2 cellular contexts compared by ENCODE assay signal in the genomic region with DNA sequence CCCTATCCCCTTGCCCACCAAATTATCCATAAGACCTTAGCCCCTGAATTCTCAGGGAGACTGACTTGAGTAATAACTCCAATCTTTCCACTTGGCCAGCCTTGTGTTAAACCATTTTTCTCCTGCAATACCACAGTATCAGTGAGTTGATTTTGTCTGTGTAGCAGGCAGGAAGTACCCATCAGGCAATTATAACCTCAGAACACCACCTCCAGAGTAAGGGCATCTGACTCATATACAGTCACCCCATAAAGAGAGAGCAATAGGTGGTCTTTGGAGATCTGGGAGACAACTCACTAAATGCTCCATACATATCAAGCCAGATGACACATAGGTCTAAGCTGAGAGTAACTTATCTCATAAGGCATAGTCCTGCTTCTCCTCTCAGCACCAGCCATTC.
TF ChIP-seq lines count a peak whose summit lies in the region.

No MANE protein-coding gene starts in this region.

TF ChIP-seq in IMR-90, 13 proteins besides CTCF, POLR2A, EP300 and RAD21:
- 0 out of 2 replicates have a peak, but pooled peaks have one; percentile 6 for TF ChIP-seq FOS (IDR thresholded peaks at IDR 0.05; ENCODE audit: low read depth, low read length)
- TF ChIP-seq CHD1 (IDR thresholded peaks at IDR 0.05; ENCODE audit: low read depth, low read length), result no peak

TF ChIP-seq in endothelial cell of umbilical vein, 7 proteins besides CTCF, POLR2A, EP300 and RAD21:
- TF ChIP-seq GATA2 (IDR thresholded peaks at IDR 0.05; ENCODE audit: insufficient read depth, insufficient read length, low read depth, low read length) (no peak), EZH2 (IDR thresholded peaks at IDR 0.05; ENCODE audit: borderline replicate concordance, low read depth, low read length, severe bottlenecking) (no peak), FOS (IDR thresholded peaks at IDR 0.05; ENCODE audit: borderline replicate concordance, insufficient read depth, low read length) (no peak), JUN (IDR thresholded peaks at IDR 0.05; ENCODE audit: borderline replicate concordance, insufficient read depth, insufficient read length, low read depth) (no peak), MYC (IDR thresholded peaks at IDR 0.05; ENCODE audit: low read depth, low read length) (no peak)
- TF ChIP-seq, protein P1, sequence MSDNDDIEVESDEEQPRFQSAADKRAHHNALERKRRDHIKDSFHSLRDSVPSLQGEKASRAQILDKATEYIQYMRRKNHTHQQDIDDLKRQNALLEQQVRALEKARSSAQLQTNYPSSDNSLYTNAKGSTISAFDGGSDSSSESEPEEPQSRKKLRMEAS (IDR thresholded peaks at IDR 0.05; ENCODE audit: insufficient read depth, insufficient read length), result no peak
